ENCODE assay signal across 17 cellular contexts in genomic region chr12:109818253-109818652, GRCh38. TPM values are rescaled to one million over a fixed set of nuclear protein-coding genes. Genes with fewer than 3 reads are reported as not detected.
"Had no signal": no experiment of that assay in that cellular context is flagged by ENCODE, and none has a peak within 500 bp of the region (broad histone marks: within the 10 kb centered on the region; RNA-seq: fewer than 3 reads in every experiment).

No MANE protein-coding gene starts in this region.

- H3K4me3 ChIP-seq: SJSA1, SK-N-MC had no signal

- H3K36me3 Mint-ChIP-seq: T-cell had no signal

- H3K9me3 Mint-ChIP-seq: T-cell had no signal

- H3K4me1 Mint-ChIP-seq: T-cell had no signal

- H3K4me3 Mint-ChIP-seq: T-cell had no signal

- H3K27ac Mint-ChIP-seq: T-cell had no signal

- H3K27me3 ChIP-seq: SJSA1 had no signal

- DNase-seq: Karpas-422; KG1; MM.1S; NCI-H1092 treated with DMSO at 0.1 percent for 48 hours; NCI-H1436; NCI-H187; NCI-H2029; NCI-H2081 treated with DMSO at 0.1 percent for 48 hours; NCI-H524 treated with DMSO at 0.1 percent for 48 hours; NCI-H774; NK-92 treated with Interleukin-12 subunit alpha and Interleukin-12 subunit beta, amount 100 ng/mL, for 24 hours; Right ventricle myocardium superior; SIG-M5; T-cell had no signal

- ATAC-seq: T-cell had no signal

- H3K36me3 ChIP-seq: SJSA1 had no signal

- H3K27ac ChIP-seq: SJSA1, SK-N-MC had no signal

RNA-seq across cellular contexts. Expression of gene TRPV4, which starts 14.9 kb away (rescaled TPM):
- total RNA-seq: NCI-H460, T-cell had no signal
